In genomic region chr1:10980094-10980577, GRCh38 we compare ENCODE assay signal across 2 cellular contexts.
TF ChIP-seq lines count a peak whose summit lies in the region.

No MANE protein-coding gene starts in this region.

TF ChIP-seq in GM23338, 12 proteins besides CTCF, POLR2A, EP300 and RAD21 (continued from another document):
- no peak for TF ChIP-seq REST (IDR thresholded peaks at IDR 0.05; ENCODE audit: unreplicated experiment)

TF ChIP-seq in K562, 482 proteins besides CTCF, POLR2A, EP300 and RAD21 (continued from another document):
- TF ChIP-seq ZNF655 (CRISPR knock-in tag; IDR thresholded peaks at IDR 0.05), result no peak
- no peak for TF ChIP-seq ZFP91 (CRISPR knock-in tag; IDR thresholded peaks at IDR 0.05)
- no peak for TF ChIP-seq MED1 (CRISPR knock-in tag; IDR thresholded peaks at IDR 0.05; ENCODE audit: borderline replicate concordance)
- no peak for TF ChIP-seq YBX1 (IDR thresholded peaks at IDR 0.05)
- no peak for TF ChIP-seq ARNT (IDR thresholded peaks at IDR 0.05)
- no peak for TF ChIP-seq ATF3 (IDR thresholded peaks at IDR 0.05)
- TF ChIP-seq ATF3 (CRISPR knock-in tag; conservative IDR thresholded peaks at IDR 0.05), result no peak
- TF ChIP-seq HBP1 (CRISPR knock-in tag; IDR thresholded peaks at IDR 0.05), result no peak
- TF ChIP-seq RBM25 (IDR thresholded peaks at IDR 0.05; ENCODE audit: low read depth, low read length, severe bottlenecking), result no peak
- no peak for TF ChIP-seq ZNF695 (CRISPR knock-in tag; IDR thresholded peaks at IDR 0.05)
- no peak for TF ChIP-seq SMARCE1 (IDR thresholded peaks at IDR 0.05)
- TF ChIP-seq GTF2B (IDR thresholded peaks at IDR 0.05; ENCODE audit: extremely low read depth, insufficient read length), result no peak
- TF ChIP-seq ZFP36 (IDR thresholded peaks at IDR 0.05; ENCODE audit: low read depth, low read length, partially characterized antibody), result no peak
- TF ChIP-seq ZNF764 (CRISPR knock-in tag; IDR thresholded peaks at IDR 0.05; ENCODE audit: low read depth), result no peak
- TF ChIP-seq STAT5A (IDR thresholded peaks at IDR 0.05; ENCODE audit: borderline replicate concordance, low read length), result no peak
- TF ChIP-seq JUND (IDR thresholded peaks at IDR 0.05; ENCODE audit: borderline replicate concordance, low read depth, low read length), result no peak
- no peak for TF ChIP-seq JUND (tag; IDR thresholded peaks at IDR 0.05; ENCODE audit: borderline replicate concordance, low read depth, low read length)
- TF ChIP-seq MLLT1 (IDR thresholded peaks at IDR 0.05), result no peak
- no peak for TF ChIP-seq KDM4B (IDR thresholded peaks at IDR 0.05; ENCODE audit: borderline replicate concordance in 2 of 2, low read depth in 1 of 2)
